28 cellular contexts compared by ENCODE assay signal in the genomic region with DNA sequence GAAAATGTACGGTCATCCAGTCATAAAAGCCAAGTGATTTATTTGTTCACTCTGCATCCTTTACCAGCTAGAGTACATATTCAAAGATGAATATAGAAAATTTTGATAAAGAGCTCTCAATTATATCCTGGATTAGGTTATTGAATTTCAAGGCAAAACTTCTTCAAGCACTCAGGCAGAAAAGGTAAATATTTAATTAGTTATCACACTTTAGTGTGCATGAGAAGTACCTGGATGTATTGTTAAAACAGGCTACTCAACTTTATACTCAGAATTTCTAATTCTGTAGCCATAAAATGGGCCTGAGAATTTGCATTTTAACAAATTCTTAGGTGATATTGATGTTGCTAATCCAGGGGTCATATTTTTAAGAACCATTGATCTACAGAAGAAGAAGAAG. TPM values are rescaled to one million over a fixed set of nuclear protein-coding genes. Genes with fewer than 3 reads are reported as not detected.
"Had no signal": no experiment of that assay in that cellular context is flagged by ENCODE, and none has a peak within 500 bp of the region (broad histone marks: within the 10 kb centered on the region; RNA-seq: fewer than 3 reads in every experiment).

No MANE protein-coding gene starts in this region.

- H3K4me1 Mint-ChIP-seq: T-helper 17 cell had no signal

- H3K27ac ChIP-seq: adrenal gland, breast epithelium had no signal

- H3K36me3 ChIP-seq: adrenal gland, breast epithelium had no signal

- ATAC-seq: activated CD8-positive, alpha-beta T cell treated with anti-CD3 and anti-CD28 coated beads, Interleukin-2, amount 10 ng/mL, durations not matched to agents 7 days and 5 days; K562; T-helper 17 cell; WTC11 had no signal

- DNase-seq: activated CD4-positive, alpha-beta T cell treated with anti-CD3 and anti-CD28 coated beads for 48 hours; activated CD4-positive, alpha-beta T cell treated with anti-CD3 and anti-CD28 coated beads, Interleukin-2, amount 50 U/mL, for 4 hours; activated CD4-positive, CD25-positive, alpha-beta regulatory T cell treated with anti-CD3 and anti-CD28 coated beads, Interleukin-2, amount 50 U/mL, for 72 hours; activated CD8-positive, alpha-beta memory T cell treated with anti-CD3 and anti-CD28 coated beads, Interleukin-2, amount 50 U/mL, for 48 hours; activated CD8-positive, alpha-beta T cell treated with anti-CD3 and anti-CD28 coated beads, Interleukin-2, amount 10 ng/mL, durations not matched to agents 7 days and 5 days; activated naive CD4-positive, alpha-beta T cell treated with anti-CD3 and anti-CD28 coated beads, Interleukin-2, amount 50 U/mL, for 16 hours; activated naive CD8-positive, alpha-beta T cell treated with anti-CD3 and anti-CD28 coated beads, Interleukin-2, amount 10 ng/mL, durations not matched to agents 7 days and 5 days; activated T-cell treated with anti-CD3 and anti-CD28 coated beads, Interleukin-2, amount 50 U/mL, for 1 hour; adrenal gland; anterior cingulate cortex; caudate nucleus; Karpas-422; MM.1S; NCI-H1436; NCI-H1694 treated with DMSO at 0.1 percent for 48 hours; NCI-H2081 treated with DMSO at 0.1 percent for 48 hours; NCI-H446; NCI-H526; NCI-H82; SHP77 treated with DMSO at 0.1 percent for 48 hours; T-helper 17 cell; T-helper 9 cell had no signal

- FAIRE-seq: K562, RCC 7860 had no signal

- H3K27me3 Mint-ChIP-seq: T-helper 17 cell had no signal

- H3K4me3 ChIP-seq: adrenal gland, breast epithelium, K562 had no signal

- H3K27me3 ChIP-seq: adrenal gland, breast epithelium had no signal

- H3K4me1 ChIP-seq: adrenal gland, breast epithelium had no signal

- H3K27ac Mint-ChIP-seq: activated CD8-positive, alpha-beta T cell treated with anti-CD3 and anti-CD28 coated beads, Interleukin-2, amount 10 ng/mL, durations not matched to agents 7 days and 5 days; activated naive CD8-positive, alpha-beta T cell treated with anti-CD3 and anti-CD28 coated beads, Interleukin-2, amount 10 ng/mL, durations not matched to agents 7 days and 5 days; T-helper 17 cell; WTC11 had no signal

- H3K4me3 Mint-ChIP-seq: activated CD8-positive, alpha-beta T cell treated with anti-CD3 and anti-CD28 coated beads, Interleukin-2, amount 10 ng/mL, durations not matched to agents 7 days and 5 days; activated naive CD8-positive, alpha-beta T cell treated with anti-CD3 and anti-CD28 coated beads, Interleukin-2, amount 10 ng/mL, durations not matched to agents 7 days and 5 days; T-helper 17 cell; WTC11 had no signal

RNA-seq across cellular contexts. Expression of a gene that starts 45.3 kb away (rescaled TPM):
- total RNA-seq: activated naive CD8-positive, alpha-beta T cell treated with anti-CD3 and anti-CD28 coated beads, Interleukin-2, amount 10 ng/mL, durations not matched to agents 7 days and 5 days; chondrocyte; SK-MEL-5 had no signal
- polyA plus RNA-seq: K562 had no signal
